8 cellular contexts compared by ENCODE assay signal in the genomic region with DNA sequence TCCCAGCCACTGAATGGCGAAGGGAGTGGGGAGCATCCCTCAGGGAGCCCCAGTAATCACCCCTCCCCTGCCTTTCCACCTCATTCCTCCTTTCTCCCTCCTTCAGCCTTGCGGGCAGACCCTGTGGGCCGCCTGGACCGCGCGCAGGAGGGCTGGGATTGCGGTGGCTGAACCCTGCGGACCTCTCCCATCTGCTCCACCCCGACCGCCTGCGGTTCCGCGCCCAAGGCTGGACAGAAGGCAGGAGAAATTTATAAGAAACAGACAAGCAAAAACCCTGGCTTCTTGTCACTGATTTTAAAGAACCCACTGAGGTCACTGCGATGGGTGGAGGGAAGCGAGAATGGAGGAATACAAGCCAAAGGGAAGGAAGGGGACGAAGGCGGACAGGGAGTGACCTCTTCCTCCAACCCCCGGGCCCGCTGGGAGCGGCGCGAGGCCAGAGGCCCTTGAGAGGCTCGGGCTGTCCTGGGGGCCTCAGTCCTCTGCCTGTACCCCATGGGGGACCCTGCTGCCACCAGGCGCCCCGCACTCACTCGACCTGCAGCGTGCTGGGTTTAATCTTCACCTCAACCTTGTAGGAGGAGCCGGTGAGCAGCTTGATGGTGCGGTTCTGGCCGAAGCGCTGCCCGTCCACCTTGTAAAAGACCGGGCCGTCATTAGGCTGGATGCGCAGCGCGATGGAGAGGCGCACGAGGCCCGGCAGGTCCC. TPM values are rescaled to one million over a fixed set of nuclear protein-coding genes. Genes with fewer than 3 reads are reported as not detected.
A peak's percentile ranks its signal among the peaks of the same experiment; 100 is the strongest.
DNase-seq lines count a peak whose midpoint lies in the region; ATAC-seq and TF ChIP-seq lines count a peak whose summit lies in the region.

No MANE protein-coding gene starts in this region.

- H2BK5ac ChIP-seq in IMR-90 (ENCODE audit: low read depth, low read length, poor library complexity, severe bottlenecking): peak overlapping the region; percentile 90

- H4K91ac ChIP-seq in IMR-90 (ENCODE audit: insufficient read depth, low read depth, low read length): peak overlapping the region; percentile 95

- peak overlapping the region; percentile 87 for H2BK120ac ChIP-seq in IMR-90 (ENCODE audit: low read depth, low read length)

- peak overlapping the region; percentile 91 for H3K4ac ChIP-seq in IMR-90 (ENCODE audit: low read depth, low read length)

- TF ChIP-seq POLR2A in IMR-90 (IDR thresholded peaks at IDR 0.05; ENCODE audit: low read depth, low read length): no peak

- in situ Hi-C loops in IMR-90 (cut with MboI; ENCODE audit: low sequenced_read_pairs): no loop called here

- TF ChIP-seq CTCF in AG04450 (IDR thresholded peaks at IDR 0.05; ENCODE audit: low read depth, low read length) (no peak), IMR-90 (conservative IDR thresholded peaks at IDR 0.05; ENCODE audit: low read depth, low read length) (no peak), left lung (IDR thresholded peaks at IDR 0.05) (no peak)

- no peaks in the 10 kb centered on the region for H3K4me1 ChIP-seq in IMR-90 (ENCODE audit: control insufficient read depth, insufficient read depth, low read length)
- peaks cover 0 to 29% of the 10 kb centered on the region in 2 donors for H3K4me1 ChIP-seq in left lung

- no peaks in the 10 kb centered on the region for H3K27me3 ChIP-seq in AG04450 (ENCODE audit: control insufficient read depth, insufficient read depth, low read length)
- H3K27me3 ChIP-seq in IMR-90 (ENCODE audit: control insufficient read depth, insufficient read depth, low read length): no peaks in the 10 kb centered on the region
- peaks cover 0 to 36% of the 10 kb centered on the region in 2 donors for H3K27me3 ChIP-seq in left lung

- H4K5ac ChIP-seq in IMR-90 (ENCODE audit: low read depth, low read length): peak overlapping the region; percentile 72

- no peak for TF ChIP-seq RAD21 in IMR-90 (IDR thresholded peaks at IDR 0.05; ENCODE audit: low read length)

- CTCF ChIA-PET in AG04450 (lab: Charles Lee): interaction anchor here (1.0 to 1.9 kb wide), 3 partner anchors 123 to 197 kb away, joined by 3 to 4 read pairs (median 4); no protein-coding TSS in a partner anchor
- CTCF ChIA-PET in IMR-90 (lab: Yijun Ruan, JAX): interaction anchor here (1.0 kb wide), 1 partner anchor 12 kb away, joined by 5 read pairs; no protein-coding TSS in a partner anchor

- peaks cover 15 to 38% of the 10 kb centered on the region in 2 experiments for H3K79me1 ChIP-seq in IMR-90 (ENCODE audit: low read depth in 1 of 2, low read length in 2 of 2)

- peak overlapping the region; percentile 48; the same call in 1 of the 3 replicates for H2BK15ac ChIP-seq in IMR-90 (ENCODE audit: low read depth, low read length)

- POLR2A ChIA-PET in AG04450 (lab: Yijun Ruan, JAX) (interaction anchor here (0.7 to 1.8 kb wide), 5 partner anchors 13 to 162 kb away, joined by 3 to 7 read pairs (median 5); a partner anchor contains a TSS), IMR-90 (lab: Charles Lee; ENCODE audit: unreplicated experiment) (no interaction called here)

- peak overlapping the region; percentile 38 for H2BK20ac ChIP-seq in IMR-90 (ENCODE audit: low read depth, low read length)

- H2AK5ac ChIP-seq in IMR-90 (ENCODE audit: low read depth, low read length): peak overlapping the region; percentile 25

- H3K27ac ChIP-seq in AG04450 (ENCODE audit: low read depth, low read length) (peak overlapping the region; percentile 49), IMR-90 (ENCODE audit: insufficient read depth, low read length) (peak overlapping the region; percentile 98), left lung (peak overlapping the region; percentile 88 to 92), substantia nigra (ENCODE audit: low read depth, low read length, poor library complexity, severe bottlenecking) (peak overlapping the region; percentile 92)

- peak overlapping the region; percentile 99 for H3K23ac ChIP-seq in IMR-90 (ENCODE audit: low read depth, low read length)

- H3K9me1 ChIP-seq in IMR-90 (ENCODE audit: insufficient read depth, low read length): no peaks in the 10 kb centered on the region; the same call in 1 of the 2 replicates

- peak overlapping the region; percentile 70 to 93 for H4K8ac ChIP-seq in IMR-90 (ENCODE audit: low read depth in 2 of 2, low read length in 2 of 2)

- peak overlapping the region; percentile 90 for H3K14ac ChIP-seq in IMR-90 (replicated peaks; ENCODE audit: low read depth, low read length)

- H3K18ac ChIP-seq in IMR-90 (ENCODE audit: low read depth, low read length): peak overlapping the region; percentile 50

- H3K9ac ChIP-seq in IMR-90 (ENCODE audit: low read depth, low read length): peak overlapping the region; percentile 93

- no peaks in the 10 kb centered on the region for H4K20me1 ChIP-seq in IMR-90 (ENCODE audit: insufficient read depth, low read length)

- intact Hi-C loops in IMR-90 (cut with micrococcal nuclease): loop anchor here (1.0 to 2.0 kb wide), 2 partner anchors 68 to 122 kb away; no protein-coding TSS in a partner anchor
- intact Hi-C loops in left lung (cut with DNase I): no loop called here

- peak overlapping the region; percentile 94 for H3K4me2 ChIP-seq in IMR-90 (ENCODE audit: low read depth, low read length)

- dilution Hi-C loops in IMR-90 (cut with HindIII; ENCODE audit: low sequenced_read_pairs, unreplicated experiment): no loop called here

- H2AK9ac ChIP-seq in IMR-90 (replicated peaks; ENCODE audit: low read depth, low read length, poor library complexity): peak overlapping the region; percentile 96

- H3K4me3 ChIP-seq in AG04450 (ENCODE audit: low read depth, low read length): peak overlapping the region; percentile 81
- H3K4me3 ChIP-seq in IMR-90 (ENCODE audit: insufficient read depth, low read depth, low read length): peak overlapping the region; percentile 87
- peak overlapping the region; percentile 55 to 59 for H3K4me3 ChIP-seq in left lung

- ATAC-seq in IMR-90 (ENCODE audit: low read depth) (peak; percentile 40), left lung (peak; percentile 53), GM19035 (IDR thresholded peaks at IDR 0.05; ENCODE audit: unreplicated experiment) (no peak)

- DNase-seq in AG04450 (ENCODE audit: low read depth, low spot score): no peak
- no peak for DNase-seq in IMR-90
- peak; percentile 41 for DNase-seq in cerebellar cortex (ENCODE audit: low spot score)
- peak in 1 of 2 donors; percentile 82 for DNase-seq in left lung
- peak in 40 of 49 donors; percentile 7 to 76 (median 40) for DNase-seq in substantia nigra (lab: John Stamatoyannopoulos, UW)
- no peak for DNase-seq in NCI-H2171 (lab: John Stamatoyannopoulos, UW)
- no peak for DNase-seq in OCI-M2 (lab: John Stamatoyannopoulos, UW; ENCODE audit: unreplicated experiment)

- H3K56ac ChIP-seq in IMR-90 (ENCODE audit: extremely low read depth, insufficient read depth, low read length): peak overlapping the region; percentile 70

- no TSS peak for BruUV-seq in IMR-90 (replicated peaks; lab: Mats Ljungman, UMichigan)

- WGBS in IMR-90 (ENCODE audit: extremely low coverage in 2 of 2, insufficient read length in 1 of 2), 2 experiments: 0% methylated on average over 9 of the region's 40 CpGs; no CpG with 5 or more reads in 1 of the 2 experiments

- H3K36me3 ChIP-seq in IMR-90 (ENCODE audit: control insufficient read depth, insufficient read depth, low read length) (peaks cover 3% of the 10 kb centered on the region; the same call in 1 of the 2 replicates), left lung (no peaks in the 10 kb centered on the region)

- H2AFZ ChIP-seq in IMR-90 (replicated peaks; ENCODE audit: low read length, poor library complexity): peak overlapping the region; percentile 96

- no peaks in the 10 kb centered on the region for H3K9me3 ChIP-seq in AG04450 (ENCODE audit: control insufficient read depth, insufficient read depth, low read length)
- no peaks in the 10 kb centered on the region for H3K9me3 ChIP-seq in IMR-90 (ENCODE audit: control insufficient read depth, insufficient read depth, low read length)
- no peaks in the 10 kb centered on the region for H3K9me3 ChIP-seq in left lung

TF ChIP-seq in IMR-90, 13 proteins besides CTCF, POLR2A, EP300 and RAD21 (continues in another document):
- TF ChIP-seq CEBPB (IDR thresholded peaks at IDR 0.05; ENCODE audit: low read depth, low read length) (no peak), NFE2L2 (IDR thresholded peaks at IDR 0.05; ENCODE audit: low read depth, low read length) (no peak), BHLHE40 (IDR thresholded peaks at IDR 0.05; ENCODE audit: low read depth, low read length) (no peak), MAZ (IDR thresholded peaks at IDR 0.05; ENCODE audit: borderline replicate concordance, low read depth, low read length) (no peak), SMC3 (IDR thresholded peaks at IDR 0.05; ENCODE audit: low read depth, low read length) (no peak)
- TF ChIP-seq, protein P1, sequence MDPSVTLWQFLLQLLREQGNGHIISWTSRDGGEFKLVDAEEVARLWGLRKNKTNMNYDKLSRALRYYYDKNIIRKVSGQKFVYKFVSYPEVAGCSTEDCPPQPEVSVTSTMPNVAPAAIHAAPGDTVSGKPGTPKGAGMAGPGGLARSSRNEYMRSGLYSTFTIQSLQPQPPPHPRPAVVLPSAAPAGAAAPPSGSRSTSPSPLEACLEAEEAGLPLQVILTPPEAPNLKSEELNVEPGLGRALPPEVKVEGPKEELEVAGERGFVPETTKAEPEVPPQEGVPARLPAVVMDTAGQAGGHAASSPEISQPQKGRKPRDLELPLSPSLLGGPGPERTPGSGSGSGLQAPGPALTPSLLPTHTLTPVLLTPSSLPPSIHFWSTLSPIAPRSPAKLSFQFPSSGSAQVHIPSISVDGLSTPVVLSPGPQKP (IDR thresholded peaks at IDR 0.05; ENCODE audit: borderline replicate concordance, low read depth, low read length): no peak

RNA-seq across cellular contexts. Expression of a gene that starts 0.9 kb away (rescaled TPM):
- polyA plus RNA-seq in AG04450 (2011; rRNA removed): 56.3 and 61.6 TPM in 2 replicates
- 30.8 and 42.4 TPM in 2 replicates for polyA minus RNA-seq in AG04450 (2011; rRNA and poly(A)+ RNA removed)
- total RNA-seq in IMR-90 (2012; rRNA removed): 23.3 and 25.6 TPM in 2 replicates
- polyA plus RNA-seq in IMR-90 (2012; rRNA removed): 32.6 and 32.7 TPM in 2 replicates
- 20.4 and 21.8 TPM in 2 replicates for polyA plus RNA-seq in IMR-90 (2012; cell fraction: cytosol; rRNA removed)
- 9.9 and 22.0 TPM in 2 replicates for polyA plus RNA-seq in IMR-90 (2012; cell fraction: nucleus; rRNA removed; ENCODE audit: low replicate concordance)
- 10 to 100 TPM; 16.9 to 20.1 TPM for total RNA-seq in left lung

RNA-seq across cellular contexts. Expression of a gene that starts 46.2 kb away (rescaled TPM):
- polyA plus RNA-seq in AG04450 (2011; rRNA removed) (0.06 TPM in 2 replicates), IMR-90 (2012; rRNA removed) (0.03 TPM in 1 of 2 replicates, not detected in the other)
- not detected in 2 replicates for polyA minus RNA-seq in AG04450 (2011; rRNA and poly(A)+ RNA removed)
- total RNA-seq in IMR-90 (2012; rRNA removed) (under 0.01 TPM in 1 of 2 replicates, not detected in the other), left lung (10 to 100 TPM; 20.2 to 67.3 TPM)
- not detected in 2 replicates for polyA plus RNA-seq in IMR-90 (2012; cell fraction: cytosol; rRNA removed)
- 0.02 and 0.11 TPM in 2 replicates for polyA plus RNA-seq in IMR-90 (2012; cell fraction: nucleus; rRNA removed; ENCODE audit: low replicate concordance)

Comparison
In these comparisons a context has a peak if more than half of its experiments do, and no peak if none do; other contexts are left out.
1. DNase-seq: peak in cerebellar cortex (single experiment) and substantia nigra (40 of 49); none in AG04450 (single experiment), IMR-90 (single experiment), NCI-H2171 (single experiment) and OCI-M2 (single experiment).
2. RNA of a gene that starts 46.2 kb away (total RNA-seq): 20.2 to 67.3 TPM in left lung; under 0.01 TPM in IMR-90; every median in the first group is over 10 times any median in the second.
3. Peak in every context shown above with its lines, with median percentiles within 50 percentile points of each other: H3K27ac ChIP-seq and H3K4me3 ChIP-seq.